Comparison of ENCODE assay signal across 8 cellular contexts in the genomic region with DNA sequence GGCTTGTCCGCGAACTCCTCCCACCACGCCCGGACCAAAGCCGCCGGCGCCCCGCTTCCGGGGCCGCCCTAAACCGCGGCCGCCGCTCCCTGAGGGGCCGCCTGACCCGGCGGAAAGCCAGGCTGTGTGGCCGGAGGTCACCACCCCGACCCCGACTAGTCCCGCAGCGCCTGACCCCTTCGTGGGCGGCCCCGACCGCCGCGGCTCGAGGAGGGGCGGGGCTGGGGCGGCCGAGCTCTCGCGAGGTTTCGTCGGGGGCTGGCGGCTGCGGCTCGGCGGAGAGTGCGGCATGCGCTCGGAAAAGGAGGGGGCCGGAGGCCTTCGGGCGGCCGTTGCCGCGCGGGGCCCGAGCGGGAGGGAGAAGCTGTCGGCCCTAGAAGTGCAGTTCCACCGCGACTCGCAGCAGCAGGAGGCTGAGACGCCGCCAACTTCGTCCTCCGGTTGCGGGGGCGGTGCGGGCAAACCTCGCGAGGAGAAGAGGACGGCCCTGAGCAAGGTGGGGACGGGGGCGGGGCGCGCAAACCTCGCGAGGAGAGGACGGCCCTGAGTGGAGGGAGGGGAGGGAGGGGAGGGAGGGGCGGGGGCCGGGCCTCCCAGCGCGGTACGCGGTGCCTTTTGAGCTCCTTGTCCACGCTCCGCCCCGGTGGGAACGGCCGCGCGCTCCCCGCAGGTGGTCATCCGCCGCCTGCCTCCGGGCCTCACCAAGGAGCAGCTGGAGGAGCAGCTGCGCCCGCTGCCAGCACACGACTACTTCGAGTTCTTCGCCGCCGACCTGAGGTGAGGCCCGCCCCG. TPM values are rescaled to one million over a fixed set of nuclear protein-coding genes. Genes with fewer than 3 reads are reported as not detected.
DNase-seq lines count a peak whose midpoint lies in the region; FAIRE-seq and TF ChIP-seq lines count a peak whose summit lies in the region.

A gene with protein sequence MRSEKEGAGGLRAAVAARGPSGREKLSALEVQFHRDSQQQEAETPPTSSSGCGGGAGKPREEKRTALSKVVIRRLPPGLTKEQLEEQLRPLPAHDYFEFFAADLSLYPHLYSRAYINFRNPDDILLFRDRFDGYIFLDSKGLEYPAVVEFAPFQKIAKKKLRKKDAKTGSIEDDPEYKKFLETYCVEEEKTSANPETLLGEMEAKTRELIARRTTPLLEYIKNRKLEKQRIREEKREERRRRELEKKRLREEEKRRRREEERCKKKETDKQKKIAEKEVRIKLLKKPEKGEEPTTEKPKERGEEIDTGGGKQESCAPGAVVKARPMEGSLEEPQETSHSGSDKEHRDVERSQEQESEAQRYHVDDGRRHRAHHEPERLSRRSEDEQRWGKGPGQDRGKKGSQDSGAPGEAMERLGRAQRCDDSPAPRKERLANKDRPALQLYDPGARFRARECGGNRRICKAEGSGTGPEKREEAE (plus strand): TSS at position 251 of the 792 bp plus-strand sequence. CDS start 39 bp downstream, at position 290.

- H3K4me3 Mint-ChIP-seq in neural progenitor cell = peak within 1 kb of the TSS; percentile 87

- H3K79me2 ChIP-seq in Loucy (ENCODE audit: insufficient read depth, low read length) = peaks cover 38% of the 10 kb centered on the region
- peaks cover 44% of the 10 kb centered on the region for H3K79me2 ChIP-seq in neural progenitor cell (ENCODE audit: low read depth)

- no peaks in the 10 kb centered on the region for H3K9me3 Mint-ChIP-seq in neural progenitor cell

- H3K4me2 ChIP-seq in Loucy (ENCODE audit: low read depth, low read length, poor library complexity, severe bottlenecking) (peak within 1 kb of the TSS; percentile 92), neural progenitor cell (peak within 1 kb of the TSS; percentile 90)

- peaks cover 3% of the 10 kb centered on the region for H3K27me3 Mint-ChIP-seq in neural progenitor cell (ENCODE audit: insufficient read depth, low read depth)

- H3F3A ChIP-seq in Loucy (ENCODE audit: low read depth) (no peaks in the 10 kb centered on the region), neural progenitor cell (ENCODE audit: low read depth) (peaks cover 51% of the 10 kb centered on the region)

- DNase-seq in ELR (ENCODE audit: low read depth) = peak; percentile 93
- peak; percentile 89 for DNase-seq in H54 (ENCODE audit: insufficient read length, low spot score)
- DNase-seq in SHP77 treated with DMSO at 0.1 percent for 48 hours (lab: John Stamatoyannopoulos, UW) = peak; percentile 86
- DNase-seq in activated gamma-delta T cell treated with Interleukin-2 at 50 U/mL for 16 hours = peak; percentile 87
- peak; percentile 91 to 97 for DNase-seq in foreskin fibroblast
- peak; percentile 96 for DNase-seq in neural progenitor cell (ENCODE audit: low spot score)
- peak; percentile 84 for DNase-seq in stromal cell of bone marrow (ENCODE audit: low read depth)

- peak within 1 kb of the TSS; percentile 91 for H3K27ac Mint-ChIP-seq in neural progenitor cell

- FAIRE-seq in H54 (lab: Jason Lieb, UNC) = peak; percentile 81

- peaks cover 25% of the 10 kb centered on the region for H3K4me1 Mint-ChIP-seq in neural progenitor cell

- peak within 1 kb of the TSS; percentile 89 for H2AFZ ChIP-seq in Loucy (ENCODE audit: low read length)
- peak within 1 kb of the TSS; percentile 97 for H2AFZ ChIP-seq in neural progenitor cell (replicated peaks)

- H3K36me3 Mint-ChIP-seq in neural progenitor cell = peaks cover 11% of the 10 kb centered on the region

- peaks cover 46% of the 10 kb centered on the region for H3K4me1 ChIP-seq in Loucy (ENCODE audit: insufficient read depth, low read length, poor library complexity, severe bottlenecking)
- H3K4me1 ChIP-seq in neural progenitor cell = peaks cover 15% of the 10 kb centered on the region

- H3K9me3 ChIP-seq in Loucy (ENCODE audit: insufficient read depth, low read depth, low read length) (no peaks in the 10 kb centered on the region), neural progenitor cell (ENCODE audit: low read depth) (no peaks in the 10 kb centered on the region)

- H4K20me1 ChIP-seq in Loucy (ENCODE audit: insufficient read depth, low read length, poor library complexity, severe bottlenecking) = peaks cover 23% of the 10 kb centered on the region
- H4K20me1 ChIP-seq in neural progenitor cell (ENCODE audit: low read depth) = peaks cover 20% of the 10 kb centered on the region

- TF ChIP-seq POLR2A in H54 (IDR thresholded peaks at IDR 0.05; ENCODE audit: low read depth, low read length) = peak; percentile 35

- TF ChIP-seq CTCF in Loucy (conservative IDR thresholded peaks at IDR 0.05; ENCODE audit: low read length) (no peak), foreskin fibroblast (IDR thresholded peaks at IDR 0.05; ENCODE audit: low read depth, low read length) (no peak), neural progenitor cell (IDR thresholded peaks at IDR 0.05) (no peak)

- H3K36me3 ChIP-seq in Loucy (ENCODE audit: insufficient read depth, low read length) (peaks cover 5% of the 10 kb centered on the region; the same call in 1 of the 2 replicates), neural progenitor cell (no peaks in the 10 kb centered on the region)

- H3K27me3 ChIP-seq in Loucy (ENCODE audit: insufficient read depth, low read length, poor library complexity, severe bottlenecking) (no peaks in the 10 kb centered on the region), neural progenitor cell (no peaks in the 10 kb centered on the region)

- H3K4me3 ChIP-seq in Loucy (ENCODE audit: low read length, poor library complexity, severe bottlenecking) = peak within 1 kb of the TSS; percentile 91
- peak within 1 kb of the TSS; percentile 66 to 88 for H3K4me3 ChIP-seq in foreskin fibroblast (ENCODE audit: low read depth in 1 of 2, low read length in 2 of 2)
- peak within 1 kb of the TSS; percentile 64 for H3K4me3 ChIP-seq in neural progenitor cell

- peak within 1 kb of the TSS; percentile 89 for H3K9ac ChIP-seq in Loucy (ENCODE audit: low read depth, low read length, poor library complexity, severe bottlenecking)
- H3K9ac ChIP-seq in neural progenitor cell = peak within 1 kb of the TSS; percentile 97

- H3K9me2 ChIP-seq in Loucy (replicated peaks; ENCODE audit: low read depth, low read length) = no peaks in the 10 kb centered on the region

- H3K27ac ChIP-seq in neural progenitor cell = peak within 1 kb of the TSS; percentile 99

RNA-seq across cellular contexts. Expression of the gene that starts here (rescaled TPM):
- 60.1 and 74.4 TPM in 2 replicates for total RNA-seq in neural progenitor cell (ENCODE audit: low replicate concordance)

Comparison
In these comparisons a context has a peak if more than half of its experiments do, and no peak if none do; other contexts are left out.
1. Peak in every context shown above with its lines: DNase-seq, H3K4me3 ChIP-seq and H3K27ac ChIP-seq.